ENCODE assay signal across 18 cellular contexts in the genomic region with DNA sequence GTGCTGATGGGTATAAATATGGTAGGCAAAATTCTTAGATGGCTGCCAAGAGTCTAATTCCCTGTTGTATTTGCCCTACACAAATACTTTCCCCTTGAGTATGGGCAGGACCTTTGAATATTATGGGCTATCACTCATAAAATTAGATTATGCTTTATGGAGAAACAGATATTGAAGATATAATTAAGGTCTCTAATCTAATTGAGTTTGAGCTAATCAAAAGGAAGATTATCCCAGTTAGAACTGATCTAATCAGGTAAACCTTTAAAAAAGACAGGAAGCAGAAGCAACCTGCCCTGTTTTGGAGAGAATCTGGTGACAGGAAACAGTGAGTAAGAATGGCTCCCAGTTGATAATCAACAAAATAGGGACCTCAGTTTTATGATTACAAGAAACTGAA.
A peak's percentile ranks its signal among the peaks of the same experiment; 100 is the strongest.
DNase-seq lines count a peak whose midpoint lies in the region; ATAC-seq and TF ChIP-seq lines count a peak whose summit lies in the region.
"Had no signal": no experiment of that assay in that cellular context is flagged by ENCODE, and none has a peak within 500 bp of the region (broad histone marks: within the 10 kb centered on the region; RNA-seq: fewer than 3 reads in every experiment).

No MANE protein-coding gene starts in this region.

- peak; percentile 15 for DNase-seq in DMS53 (lab: John Stamatoyannopoulos, UW)
- DNase-seq in DMS53 treated with DMSO at 0.1 percent for 48 hours (lab: John Stamatoyannopoulos, UW; ENCODE audit: unreplicated experiment), result no peak
- DNase-seq in NCI-H69 (lab: John Stamatoyannopoulos, UW), result peak; percentile 30
- no peak for DNase-seq in NCI-H146 treated with DMSO at 0.1 percent for 48 hours (lab: John Stamatoyannopoulos, UW; ENCODE audit: unreplicated experiment)
- no peak for DNase-seq in NCI-H345 treated with DMSO at 0.1 percent for 48 hours (lab: John Stamatoyannopoulos, UW; ENCODE audit: unreplicated experiment)
- DNase-seq: ACHN; AML-193; BE2C; CD4-positive, alpha-beta T cell; CD8-positive, alpha-beta memory T cell; DMS79; EL; GDM1; GOT3; HFFc6 had no signal

- ATAC-seq in SK-N-SH treated with all-trans-retinoic acid at 6 μM for 48 hours (no peak), HG03196 (IDR thresholded peaks at IDR 0.05; ENCODE audit: unreplicated experiment) (no peak)
- ATAC-seq: GM12878 had no signal

TF ChIP-seq in SK-N-SH treated with all-trans-retinoic acid at 6 μM for 48 hours, 23 proteins besides CTCF, POLR2A, EP300 and RAD21:
- TF ChIP-seq ESRRG (CRISPR knock-in tag; IDR thresholded peaks at IDR 0.05) (peak; percentile 28; the same call in 1 of the 2 replicates), ZFP3 (CRISPR knock-in tag; IDR thresholded peaks at IDR 0.05) (no peak), ZNF70 (CRISPR knock-in tag; IDR thresholded peaks at IDR 0.05) (no peak), SNAI2 (CRISPR knock-in tag; IDR thresholded peaks at IDR 0.05) (peak; percentile 95), CSDC2 (CRISPR knock-in tag; IDR thresholded peaks at IDR 0.05) (no peak), ISL1 (CRISPR knock-in tag; IDR thresholded peaks at IDR 0.05) (peak; percentile 73), ARNTL (CRISPR knock-in tag; IDR thresholded peaks at IDR 0.05; ENCODE audit: borderline replicate concordance, low read depth) (no peak), ZC3H10 (CRISPR knock-in tag; IDR thresholded peaks at IDR 0.05) (no peak), RARB (CRISPR knock-in tag; IDR thresholded peaks at IDR 0.05) (no peak), TCF4 (CRISPR knock-in tag; IDR thresholded peaks at IDR 0.05; ENCODE audit: borderline replicate concordance) (peak; percentile 96), ZNF565 (CRISPR knock-in tag; conservative IDR thresholded peaks at IDR 0.05; ENCODE audit: low read depth) (no peak), PPARA (CRISPR knock-in tag; IDR thresholded peaks at IDR 0.05; ENCODE audit: borderline replicate concordance) (0 out of 2 replicates have a peak, but pooled peaks have one; percentile 3), ZFP30 (CRISPR knock-in tag; IDR thresholded peaks at IDR 0.05) (no peak)
- TF ChIP-seq, protein P1, sequence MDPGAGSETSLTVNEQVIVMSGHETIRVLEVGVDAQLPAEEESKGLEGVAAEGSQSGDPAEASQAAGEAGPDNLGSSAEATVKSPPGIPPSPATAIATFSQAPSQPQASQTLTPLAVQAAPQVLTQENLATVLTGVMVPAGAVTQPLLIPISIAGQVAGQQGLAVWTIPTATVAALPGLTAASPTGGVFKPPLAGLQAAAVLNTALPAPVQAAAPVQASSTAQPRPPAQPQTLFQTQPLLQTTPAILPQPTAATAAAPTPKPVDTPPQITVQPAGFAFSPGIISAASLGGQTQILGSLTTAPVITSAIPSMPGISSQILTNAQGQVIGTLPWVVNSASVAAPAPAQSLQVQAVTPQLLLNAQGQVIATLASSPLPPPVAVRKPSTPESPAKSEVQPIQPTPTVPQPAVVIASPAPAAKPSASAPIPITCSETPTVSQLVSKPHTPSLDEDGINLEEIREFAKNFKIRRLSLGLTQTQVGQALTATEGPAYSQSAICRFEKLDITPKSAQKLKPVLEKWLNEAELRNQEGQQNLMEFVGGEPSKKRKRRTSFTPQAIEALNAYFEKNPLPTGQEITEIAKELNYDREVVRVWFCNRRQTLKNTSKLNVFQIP (CRISPR knock-in tag; IDR thresholded peaks at IDR 0.05; ENCODE audit: borderline replicate concordance, low read depth), result peak; percentile 87; the same call in 1 of the 2 replicates
- TF ChIP-seq, protein P2, sequence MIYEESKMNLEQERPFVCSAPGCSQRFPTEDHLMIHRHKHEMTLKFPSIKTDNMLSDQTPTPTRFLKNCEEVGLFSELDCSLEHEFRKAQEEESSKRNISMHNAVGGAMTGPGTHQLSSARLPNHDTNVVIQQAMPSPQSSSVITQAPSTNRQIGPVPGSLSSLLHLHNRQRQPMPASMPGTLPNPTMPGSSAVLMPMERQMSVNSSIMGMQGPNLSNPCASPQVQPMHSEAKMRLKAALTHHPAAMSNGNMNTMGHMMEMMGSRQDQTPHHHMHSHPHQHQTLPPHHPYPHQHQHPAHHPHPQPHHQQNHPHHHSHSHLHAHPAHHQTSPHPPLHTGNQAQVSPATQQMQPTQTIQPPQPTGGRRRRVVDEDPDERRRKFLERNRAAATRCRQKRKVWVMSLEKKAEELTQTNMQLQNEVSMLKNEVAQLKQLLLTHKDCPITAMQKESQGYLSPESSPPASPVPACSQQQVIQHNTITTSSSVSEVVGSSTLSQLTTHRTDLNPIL (CRISPR knock-in tag; IDR thresholded peaks at IDR 0.05; ENCODE audit: low read depth), result no peak
- TF ChIP-seq, protein P3, sequence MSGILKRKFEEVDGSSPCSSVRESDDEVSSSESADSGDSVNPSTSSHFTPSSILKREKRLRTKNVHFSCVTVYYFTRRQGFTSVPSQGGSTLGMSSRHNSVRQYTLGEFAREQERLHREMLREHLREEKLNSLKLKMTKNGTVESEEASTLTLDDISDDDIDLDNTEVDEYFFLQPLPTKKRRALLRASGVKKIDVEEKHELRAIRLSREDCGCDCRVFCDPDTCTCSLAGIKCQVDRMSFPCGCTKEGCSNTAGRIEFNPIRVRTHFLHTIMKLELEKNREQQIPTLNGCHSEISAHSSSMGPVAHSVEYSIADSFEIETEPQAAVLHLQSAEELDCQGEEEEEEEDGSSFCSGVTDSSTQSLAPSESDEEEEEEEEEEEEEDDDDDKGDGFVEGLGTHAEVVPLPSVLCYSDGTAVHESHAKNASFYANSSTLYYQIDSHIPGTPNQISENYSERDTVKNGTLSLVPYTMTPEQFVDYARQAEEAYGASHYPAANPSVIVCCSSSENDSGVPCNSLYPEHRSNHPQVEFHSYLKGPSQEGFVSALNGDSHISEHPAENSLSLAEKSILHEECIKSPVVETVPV (CRISPR knock-in tag; IDR thresholded peaks at IDR 0.05), result peak; percentile 74; the same call in 1 of the 2 replicates
- TF ChIP-seq, protein P4, sequence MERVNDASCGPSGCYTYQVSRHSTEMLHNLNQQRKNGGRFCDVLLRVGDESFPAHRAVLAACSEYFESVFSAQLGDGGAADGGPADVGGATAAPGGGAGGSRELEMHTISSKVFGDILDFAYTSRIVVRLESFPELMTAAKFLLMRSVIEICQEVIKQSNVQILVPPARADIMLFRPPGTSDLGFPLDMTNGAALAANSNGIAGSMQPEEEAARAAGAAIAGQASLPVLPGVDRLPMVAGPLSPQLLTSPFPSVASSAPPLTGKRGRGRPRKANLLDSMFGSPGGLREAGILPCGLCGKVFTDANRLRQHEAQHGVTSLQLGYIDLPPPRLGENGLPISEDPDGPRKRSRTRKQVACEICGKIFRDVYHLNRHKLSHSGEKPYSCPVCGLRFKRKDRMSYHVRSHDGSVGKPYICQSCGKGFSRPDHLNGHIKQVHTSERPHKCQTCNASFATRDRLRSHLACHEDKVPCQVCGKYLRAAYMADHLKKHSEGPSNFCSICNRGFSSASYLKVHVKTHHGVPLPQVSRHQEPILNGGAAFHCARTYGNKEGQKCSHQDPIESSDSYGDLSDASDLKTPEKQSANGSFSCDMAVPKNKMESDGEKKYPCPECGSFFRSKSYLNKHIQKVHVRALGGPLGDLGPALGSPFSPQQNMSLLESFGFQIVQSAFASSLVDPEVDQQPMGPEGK (CRISPR knock-in tag; IDR thresholded peaks at IDR 0.05; ENCODE audit: borderline replicate concordance), result no peak
- TF ChIP-seq, protein P5, sequence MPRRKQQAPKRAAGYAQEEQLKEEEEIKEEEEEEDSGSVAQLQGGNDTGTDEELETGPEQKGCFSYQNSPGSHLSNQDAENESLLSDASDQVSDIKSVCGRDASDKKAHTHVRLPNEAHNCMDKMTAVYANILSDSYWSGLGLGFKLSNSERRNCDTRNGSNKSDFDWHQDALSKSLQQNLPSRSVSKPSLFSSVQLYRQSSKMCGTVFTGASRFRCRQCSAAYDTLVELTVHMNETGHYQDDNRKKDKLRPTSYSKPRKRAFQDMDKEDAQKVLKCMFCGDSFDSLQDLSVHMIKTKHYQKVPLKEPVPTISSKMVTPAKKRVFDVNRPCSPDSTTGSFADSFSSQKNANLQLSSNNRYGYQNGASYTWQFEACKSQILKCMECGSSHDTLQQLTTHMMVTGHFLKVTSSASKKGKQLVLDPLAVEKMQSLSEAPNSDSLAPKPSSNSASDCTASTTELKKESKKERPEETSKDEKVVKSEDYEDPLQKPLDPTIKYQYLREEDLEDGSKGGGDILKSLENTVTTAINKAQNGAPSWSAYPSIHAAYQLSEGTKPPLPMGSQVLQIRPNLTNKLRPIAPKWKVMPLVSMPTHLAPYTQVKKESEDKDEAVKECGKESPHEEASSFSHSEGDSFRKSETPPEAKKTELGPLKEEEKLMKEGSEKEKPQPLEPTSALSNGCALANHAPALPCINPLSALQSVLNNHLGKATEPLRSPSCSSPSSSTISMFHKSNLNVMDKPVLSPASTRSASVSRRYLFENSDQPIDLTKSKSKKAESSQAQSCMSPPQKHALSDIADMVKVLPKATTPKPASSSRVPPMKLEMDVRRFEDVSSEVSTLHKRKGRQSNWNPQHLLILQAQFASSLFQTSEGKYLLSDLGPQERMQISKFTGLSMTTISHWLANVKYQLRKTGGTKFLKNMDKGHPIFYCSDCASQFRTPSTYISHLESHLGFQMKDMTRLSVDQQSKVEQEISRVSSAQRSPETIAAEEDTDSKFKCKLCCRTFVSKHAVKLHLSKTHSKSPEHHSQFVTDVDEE (CRISPR knock-in tag; IDR thresholded peaks at IDR 0.05), result peak; percentile 96

Comparison
In these comparisons a context has a peak if more than half of its experiments do, and no peak if none do; other contexts are left out.
1. DNase-seq: peak in DMS53 (single experiment) and NCI-H69 (single experiment); none in DMS53 treated with DMSO at 0.1 percent for 48 hours (single experiment), NCI-H146 treated with DMSO at 0.1 percent for 48 hours (single experiment) and NCI-H345 treated with DMSO at 0.1 percent for 48 hours (single experiment).